Comparison of ENCODE assay signal across 10 cellular contexts in the genomic region with DNA sequence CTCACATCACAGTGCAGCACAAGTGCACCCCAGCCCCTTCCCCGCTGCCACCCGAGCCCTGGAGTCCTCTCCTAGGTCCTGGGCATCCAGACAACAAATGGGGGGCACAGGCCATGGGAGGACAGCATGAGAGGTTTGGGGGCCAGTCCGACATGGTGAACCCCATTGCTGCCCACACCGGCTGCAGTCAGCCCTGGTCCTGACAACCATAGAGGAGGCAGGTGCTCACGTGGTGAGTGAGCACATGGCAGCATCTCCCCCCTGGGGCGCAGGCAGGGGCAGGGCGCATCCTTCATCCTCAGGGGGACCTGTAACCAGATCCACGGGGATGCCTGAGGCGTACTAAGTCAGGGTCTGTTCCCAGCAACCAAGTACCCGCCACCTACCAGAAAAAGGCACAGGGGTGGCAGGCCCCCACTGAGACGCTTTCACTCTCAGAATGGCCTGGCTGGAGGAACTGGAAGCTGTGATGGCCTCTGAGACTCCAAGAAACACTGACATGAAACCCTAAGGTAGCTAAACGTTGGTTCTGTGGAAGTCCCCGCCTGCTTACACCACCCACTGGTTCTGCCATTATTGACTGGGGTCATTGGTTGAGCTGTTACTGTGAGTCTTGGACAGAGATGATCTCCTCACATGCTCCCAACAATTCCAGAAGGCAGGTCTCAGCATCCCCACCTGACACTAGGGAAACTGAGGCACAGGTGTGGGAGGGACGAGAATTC. TPM values are rescaled to one million over a fixed set of nuclear protein-coding genes. Genes with fewer than 3 reads are reported as not detected.
DNase-seq lines count a peak whose midpoint lies in the region; ATAC-seq and TF ChIP-seq lines count a peak whose summit lies in the region.
"Had no signal": no experiment of that assay in that cellular context is flagged by ENCODE, and none has a peak within 500 bp of the region (broad histone marks: within the 10 kb centered on the region; RNA-seq: fewer than 3 reads in every experiment).

No MANE protein-coding gene starts in this region.

- DNase-seq in mucosa of descending colon = peak; percentile 29 to 57 (median 51)
- no peak for DNase-seq in KG1 (lab: John Stamatoyannopoulos, UW)
- DNase-seq in activated gamma-delta T cell treated with Interleukin-2 at 50 U/mL for 16 hours = no peak
- DNase-seq in GDM1 (lab: John Stamatoyannopoulos, UW) = no peak
- DNase-seq: NCI-H526 had no signal

- peak overlapping the region in 5 of 10 experiments; percentile 40 to 62 (median 48); a peak in 8 of 20 replicates for H3K4me3 ChIP-seq in BLaER1 treated with 17β-estradiol and CSF1 and Interleukin-3, amounts not matched to agents 10 nM and 100 nM
- H3K4me3 ChIP-seq in mucosa of descending colon = no peak overlapping the region
- H3K4me3 ChIP-seq: lung had no signal

- intact Hi-C loops in mucosa of descending colon (cut with DNase I, micrococcal nuclease) = no loop called here

- peaks cover 3% of the 10 kb centered on the region for H3K27me3 Mint-ChIP-seq in activated naive CD4-positive, alpha-beta T cell treated with anti-CD3 and anti-CD28 coated beads, Interleukin-2, amount 50 U/mL, for 24 hours

- H3K9me3 Mint-ChIP-seq in activated naive CD4-positive, alpha-beta T cell treated with anti-CD3 and anti-CD28 coated beads, Interleukin-2, amount 50 U/mL, for 24 hours = no peaks in the 10 kb centered on the region

- H3K27ac ChIP-seq in BLaER1 treated with 17β-estradiol and CSF1 and Interleukin-3, amounts not matched to agents 10 nM and 100 nM = peak overlapping the region in 6 of 11 experiments; percentile 70 to 86 (median 82); a peak in 9 of 22 replicates

- peak overlapping the region in 5 of 11 experiments; percentile 75 to 81 (median 76); a peak in 8 of 22 replicates for H3K9ac ChIP-seq in BLaER1 treated with 17β-estradiol and CSF1 and Interleukin-3, amounts not matched to agents 10 nM and 100 nM

- no peaks in the 10 kb centered on the region for H3K36me3 ChIP-seq in BLaER1 treated with 17β-estradiol and CSF1 and Interleukin-3, amounts not matched to agents 10 nM and 100 nM
- H3K36me3 ChIP-seq in mucosa of descending colon (ENCODE audit: low read depth) = no peaks in the 10 kb centered on the region

- peaks cover 35 to 52% (median 42%) of the 10 kb centered on the region in 10 experiments for H3K4me1 ChIP-seq in BLaER1 treated with 17β-estradiol and CSF1 and Interleukin-3, amounts not matched to agents 10 nM and 100 nM
- H3K4me1 ChIP-seq in mucosa of descending colon (ENCODE audit: low read depth) = peaks cover 30% of the 10 kb centered on the region

- H3K4me1 Mint-ChIP-seq in activated naive CD4-positive, alpha-beta T cell treated with anti-CD3 and anti-CD28 coated beads, Interleukin-2, amount 50 U/mL, for 24 hours = peaks cover 63% of the 10 kb centered on the region

- H4K20me1 ChIP-seq in BLaER1 treated with 17β-estradiol and CSF1 and Interleukin-3, amounts not matched to agents 10 nM and 100 nM = peaks cover 5 to 44% (median 31%) of the 10 kb centered on the region in 11 experiments; a peak in 19 of 22 replicates

- H3K36me3 Mint-ChIP-seq in activated naive CD4-positive, alpha-beta T cell treated with anti-CD3 and anti-CD28 coated beads, Interleukin-2, amount 50 U/mL, for 24 hours = no peaks in the 10 kb centered on the region

- no peak for TF ChIP-seq CTCF in mucosa of descending colon (IDR thresholded peaks at IDR 0.05)

- no peaks in the 10 kb centered on the region for H3K9me3 ChIP-seq in BLaER1 treated with 17β-estradiol and CSF1 and Interleukin-3, amounts not matched to agents 10 nM and 100 nM (replicated peaks in 1 of 11)
- H3K9me3 ChIP-seq in mucosa of descending colon = no peaks in the 10 kb centered on the region

- H3K4me2 ChIP-seq in BLaER1 treated with 17β-estradiol and CSF1 and Interleukin-3, amounts not matched to agents 10 nM and 100 nM = peak overlapping the region; percentile 90 to 99 (median 96)

- ATAC-seq in HG02759 (IDR thresholded peaks at IDR 0.05; ENCODE audit: unreplicated experiment) (peak; percentile 34), mucosa of descending colon (no peak)
- ATAC-seq in activated CD4-positive, CD25-positive, alpha-beta regulatory T cell treated with anti-CD3 and anti-CD28 coated beads, Interleukin-2, amount 50 U/mL, for 24 hours = no peak

- peak overlapping the region; percentile 78 for H3K4me3 Mint-ChIP-seq in activated naive CD4-positive, alpha-beta T cell treated with anti-CD3 and anti-CD28 coated beads, Interleukin-2, amount 50 U/mL, for 24 hours

- peaks cover 20 to 70% (median 50%) of the 10 kb centered on the region in 11 experiments for H3K27me3 ChIP-seq in BLaER1 treated with 17β-estradiol and CSF1 and Interleukin-3, amounts not matched to agents 10 nM and 100 nM

- H3K27ac Mint-ChIP-seq in activated naive CD4-positive, alpha-beta T cell treated with anti-CD3 and anti-CD28 coated beads, Interleukin-2, amount 50 U/mL, for 24 hours = peak overlapping the region; percentile 93

RNA-seq across cellular contexts. Expression of a gene that starts 6.5 kb away (rescaled TPM):
- 10 to 100 TPM; 32.4 to 56.4 (median 42.9) TPM for total RNA-seq in mucosa of descending colon

RNA-seq across cellular contexts. Expression of a gene that starts 6.8 kb away (rescaled TPM):
- 1 to 10 TPM; 1.2 to 1.3 (median 1.2) TPM for total RNA-seq in mucosa of descending colon

RNA-seq across cellular contexts. Expression of a gene that starts 57.0 kb away (rescaled TPM):
- total RNA-seq in mucosa of descending colon = 10 to 100 TPM; 48.0 to 55.1 (median 51.9) TPM

Comparison
In these comparisons a context has a peak if more than half of its experiments do, and no peak if none do; other contexts are left out.
1. DNase-seq: peak in mucosa of descending colon (3 of 3); none in KG1 (single experiment), activated gamma-delta T cell treated with Interleukin-2 at 50 U/mL for 16 hours (single experiment) and GDM1 (single experiment).